Comparison of ENCODE assay signal across 7 cellular contexts in genomic region chr1:234986750-234987414, GRCh38.
DNase-seq lines count a peak whose midpoint lies in the region; ATAC-seq and TF ChIP-seq lines count a peak whose summit lies in the region.

No MANE protein-coding gene starts in this region.

- H3K4me3 ChIP-seq in NT2/D1 (ENCODE audit: insufficient read length, low read depth) (no peak overlapping the region), astrocyte of the spinal cord (ENCODE audit: low read depth, low read length) (no peak overlapping the region), subcutaneous abdominal adipose tissue (ENCODE audit: low read depth in 1 of 5, low read length in 5 of 5) (peak overlapping the region in 1 of 5 donors; percentile 19)

- in situ Hi-C loops in astrocyte of the spinal cord (cut with HindIII; ENCODE audit: low sequenced_read_pairs) = no loop called here

- H3K27me3 ChIP-seq in NT2/D1 (ENCODE audit: insufficient read depth, insufficient read length) = no peaks in the 10 kb centered on the region
- H3K27me3 ChIP-seq in layer of hippocampus (ENCODE audit: control insufficient read depth, insufficient read depth, low read length) = no peaks in the 10 kb centered on the region
- H3K27me3 ChIP-seq in subcutaneous abdominal adipose tissue (ENCODE audit: control insufficient read depth in 5 of 5, insufficient read depth in 4 of 5, low read length in 5 of 5) = no peaks in the 10 kb centered on the region

- ATAC-seq in HG03045 (IDR thresholded peaks at IDR 0.05; ENCODE audit: unreplicated experiment) (no peak), HG03460 (IDR thresholded peaks at IDR 0.05; ENCODE audit: unreplicated experiment) (no peak), GM19455 (IDR thresholded peaks at IDR 0.05; ENCODE audit: unreplicated experiment) (no peak)

- H3K9me3 ChIP-seq in NT2/D1 (ENCODE audit: insufficient read depth, low read length) (no peaks in the 10 kb centered on the region), subcutaneous abdominal adipose tissue (ENCODE audit: control insufficient read depth in 5 of 5, low read length in 5 of 5) (no peaks in the 10 kb centered on the region)

- H3K9ac ChIP-seq in NT2/D1 (ENCODE audit: insufficient read length, low read depth) = no peak overlapping the region
- H3K9ac ChIP-seq in subcutaneous abdominal adipose tissue (ENCODE audit: low read length in 5 of 5) = peak overlapping the region in 3 of 5 donors; percentile 43 to 68 (median 51)

- peaks cover 11% of the 10 kb centered on the region for H3K4me1 ChIP-seq in NT2/D1 (ENCODE audit: insufficient read depth, insufficient read length)
- peaks cover 8 to 47% (median 38%) of the 10 kb centered on the region in 5 donors for H3K4me1 ChIP-seq in subcutaneous abdominal adipose tissue (ENCODE audit: control insufficient read depth in 5 of 5, insufficient read depth in 5 of 5, low read length in 5 of 5)

- H3K36me3 ChIP-seq in NT2/D1 (ENCODE audit: insufficient read depth, insufficient read length, low read length) (no peaks in the 10 kb centered on the region), subcutaneous abdominal adipose tissue (ENCODE audit: control insufficient read depth in 5 of 5, insufficient read depth in 5 of 5, low read length in 5 of 5) (no peaks in the 10 kb centered on the region)

- no peak for TF ChIP-seq CTCF in astrocyte of the spinal cord (IDR thresholded peaks at IDR 0.05; ENCODE audit: low read depth, low read length)

- peak overlapping the region; percentile 89 for H3K27ac ChIP-seq in layer of hippocampus (ENCODE audit: low read depth, low read length)
- H3K27ac ChIP-seq in subcutaneous abdominal adipose tissue (ENCODE audit: low read depth, low read length) = peak overlapping the region; percentile 69

- DNase-seq in NT2/D1 (ENCODE audit: low read depth, low spot score) (peak; percentile 82), astrocyte of the spinal cord (ENCODE audit: low read depth, low spot score) (peak; percentile 50)
